27 cellular contexts compared by ENCODE assay signal in the genomic region with DNA sequence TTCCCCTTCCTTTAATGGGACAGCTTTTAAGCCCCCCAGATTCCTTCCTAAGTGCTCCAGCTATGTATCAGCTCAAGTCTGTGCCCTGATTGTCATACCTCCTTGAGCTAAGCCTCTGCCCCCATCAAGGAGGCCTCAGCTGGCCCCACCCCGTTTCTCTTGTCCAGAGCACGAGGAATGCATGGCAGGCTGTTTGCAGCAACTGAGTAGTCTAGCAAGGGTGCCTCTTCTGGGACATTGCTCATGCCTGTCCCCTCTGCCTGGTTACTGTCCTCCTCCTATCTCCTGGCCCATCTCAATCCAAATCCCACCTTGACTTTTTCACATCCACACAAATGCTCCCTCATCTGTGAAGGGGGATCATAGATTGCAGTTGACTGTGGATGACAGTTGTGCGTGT. TPM values are rescaled to one million over a fixed set of nuclear protein-coding genes. Genes with fewer than 3 reads are reported as not detected.
DNase-seq lines count a peak whose midpoint lies in the region; ATAC-seq, FAIRE-seq and TF ChIP-seq lines count a peak whose summit lies in the region.
"Had no signal": no experiment of that assay in that cellular context is flagged by ENCODE, and none has a peak within 500 bp of the region (broad histone marks: within the 10 kb centered on the region; RNA-seq: fewer than 3 reads in every experiment).

No MANE protein-coding gene starts in this region.

- TF ChIP-seq CTCF in HepG2 (CRISPR knock-in tag; IDR thresholded peaks at IDR 0.05) = no peak
- no peak for TF ChIP-seq CTCF in sigmoid colon (IDR thresholded peaks at IDR 0.05)
- TF ChIP-seq CTCF in tibial nerve (IDR thresholded peaks at IDR 0.05) = no peak

- H4K20me1 ChIP-seq in HepG2 (ENCODE audit: insufficient read depth, low read length) = no peaks in the 10 kb centered on the region

- H3K4me3 ChIP-seq in HepG2 (replicated peaks in 1 of 3; ENCODE audit: insufficient read depth in 1 of 3, low read depth in 2 of 3, low read length in 3 of 3) = no peak overlapping the region
- H3K4me3 ChIP-seq in sigmoid colon = no peak overlapping the region
- H3K4me3 ChIP-seq in tibial nerve = no peak overlapping the region
- H3K4me3 ChIP-seq: GM23338, SJCRH30 had no signal

- 17% methylated on average over 3 of the region's 3 CpGs for WGBS in HepG2 (ENCODE audit: low lambda C conversion rate)
- 83% methylated on average over 3 of the region's 3 CpGs for WGBS in sigmoid colon, 2 donors
- WGBS in tibial nerve, 2 donors = 72 to 74% methylated on average over 3 of the region's 3 CpGs

- peaks cover 12 to 39% of the 10 kb centered on the region in 2 donors for H3K27me3 Mint-ChIP-seq in effector memory CD8-positive, alpha-beta T cell
- H3K27me3 Mint-ChIP-seq: IgD-negative memory B cell had no signal

- H3K27me3 ChIP-seq in HepG2 (ENCODE audit: control insufficient read depth in 1 of 2, insufficient read depth in 2 of 2, low read length in 2 of 2) (peaks cover 0 to 3% of the 10 kb centered on the region in 2 experiments; a peak in 1 of 5 replicates), sigmoid colon (no peaks in the 10 kb centered on the region), tibial nerve (no peaks in the 10 kb centered on the region)
- H3K27me3 ChIP-seq: SJCRH30 had no signal

- intact Hi-C loops in HepG2 (cut with micrococcal nuclease; ENCODE audit: unreplicated experiment) = loop anchor here (5.0 kb wide), 1 partner anchor 90 kb away; no protein-coding TSS in a partner anchor
- intact Hi-C loops in sigmoid colon (cut with DNase I) = no loop called here

- H3K4me1 ChIP-seq in HepG2 (ENCODE audit: insufficient read depth, low read length) (peaks cover 31% of the 10 kb centered on the region), sigmoid colon (no peaks in the 10 kb centered on the region), tibial nerve (no peaks in the 10 kb centered on the region)
- H3K4me1 ChIP-seq: SJCRH30 had no signal

- no peak for FAIRE-seq in HepG2 (lab: Jason Lieb, UNC)
- FAIRE-seq: G401.6, RCC 7860 had no signal

- POLR2A ChIA-PET in HepG2 (lab: Yijun Ruan, JAX) = no interaction called here

- no peak for TF ChIP-seq EP300 in HepG2 (IDR thresholded peaks at IDR 0.05; ENCODE audit: low read depth in 2 of 2, low read length in 2 of 2)
- TF ChIP-seq EP300 in HepG2 (CRISPR knock-in tag; IDR thresholded peaks at IDR 0.05; ENCODE audit: borderline replicate concordance) = no peak
- no peak for TF ChIP-seq EP300 in sigmoid colon (IDR thresholded peaks at IDR 0.05)
- no peak for TF ChIP-seq EP300 in tibial nerve (IDR thresholded peaks at IDR 0.05)

- H3K9ac ChIP-seq in HepG2 (ENCODE audit: insufficient read depth, low read depth, low read length) = no peak overlapping the region

- no peaks in the 10 kb centered on the region for H3K4me1 Mint-ChIP-seq in effector memory CD8-positive, alpha-beta T cell (ENCODE audit: low read depth in 2 of 2)
- H3K4me1 Mint-ChIP-seq: IgD-negative memory B cell had no signal

- no peak overlapping the region for H2AFZ ChIP-seq in HepG2 (ENCODE audit: low read length)
- H2AFZ ChIP-seq: GM23338 had no signal

- no peak overlapping the region for H3K27ac ChIP-seq in HepG2 (ENCODE audit: extremely low read length, insufficient read depth, low read length)
- no peak overlapping the region for H3K27ac ChIP-seq in sigmoid colon
- H3K27ac ChIP-seq in tibial nerve = no peak overlapping the region
- H3K27ac ChIP-seq: SJCRH30 had no signal

- peak; percentile 19 for DNase-seq in activated effector memory CD4-positive, alpha-beta T cell treated with anti-CD3 and anti-CD28 coated beads, Interleukin-2, amount 50 U/mL, for 16 hours
- DNase-seq in activated effector memory CD4-positive, alpha-beta T cell treated with Interleukin-2 at 50 U/mL for 16 hours = no peak
- DNase-seq in HepG2 (ENCODE audit: low spot score) (no peak), sigmoid colon (peak; percentile 50), tibial nerve (ENCODE audit: low spot score in 2 of 2) (no peak)
- DNase-seq in effector memory CD8-positive, alpha-beta T cell = no peak
- DNase-seq: 8988T; AML-193; C1 segment of cervical spinal cord; Calu3; CD8-positive, alpha-beta T cell; DMS153; HCEC 1CT; MV-4-11; NCI-H1105 treated with DMSO at 0.1 percent for 48 hours; NCI-H446; NCI-H526; OCI-M1; SJCRH30 had no signal

- TF ChIP-seq RAD21 in HepG2 (CRISPR knock-in tag; IDR thresholded peaks at IDR 0.05) = no peak

- no peaks in the 10 kb centered on the region for H3K36me3 ChIP-seq in HepG2 (replicated peaks in 1 of 2; ENCODE audit: control insufficient read depth in 1 of 2, insufficient read depth in 2 of 2, low read length in 2 of 2)
- no peaks in the 10 kb centered on the region for H3K36me3 ChIP-seq in sigmoid colon
- peaks cover 0 to 5% (median 0%) of the 10 kb centered on the region in 3 donors for H3K36me3 ChIP-seq in tibial nerve
- H3K36me3 ChIP-seq: SJCRH30 had no signal

- CTCF ChIA-PET in HepG2 (lab: Yijun Ruan, JAX; ENCODE audit: low intra/inter-chr PET ratio, low total read pairs) = no interaction called here

- no peak overlapping the region for H3K27ac Mint-ChIP-seq in effector memory CD8-positive, alpha-beta T cell
- H3K27ac Mint-ChIP-seq: CD8-positive, alpha-beta T cell; GM23338; IgD-negative memory B cell had no signal

- H3K9me3 Mint-ChIP-seq in effector memory CD8-positive, alpha-beta T cell = no peaks in the 10 kb centered on the region
- H3K9me3 Mint-ChIP-seq: CD8-positive, alpha-beta T cell; GM23338; IgD-negative memory B cell had no signal

- H3K36me3 Mint-ChIP-seq in effector memory CD8-positive, alpha-beta T cell (ENCODE audit: insufficient read depth) = no peaks in the 10 kb centered on the region
- H3K36me3 Mint-ChIP-seq: CD8-positive, alpha-beta T cell had no signal

- H3K9me3 ChIP-seq in HepG2 (ENCODE audit: low read length) (no peaks in the 10 kb centered on the region), sigmoid colon (no peaks in the 10 kb centered on the region), tibial nerve (no peaks in the 10 kb centered on the region)
- H3K9me3 ChIP-seq: SJCRH30 had no signal

- H3K4me2 ChIP-seq in HepG2 (ENCODE audit: low read depth, low read length) = peak overlapping the region; percentile 38
- H3K4me2 ChIP-seq: GM23338 had no signal

- TF ChIP-seq POLR2A in HepG2 (IDR thresholded peaks at IDR 0.05; ENCODE audit: insufficient read depth in 1 of 2, low read depth in 2 of 2, low read length in 2 of 2) = no peak
- TF ChIP-seq POLR2A in sigmoid colon (IDR thresholded peaks at IDR 0.05) = no peak
- no peak for TF ChIP-seq POLR2A in tibial nerve (IDR thresholded peaks at IDR 0.05)

- no TSS peak for BruUV-seq in HepG2 (replicated peaks; lab: Mats Ljungman, UMichigan)

- ATAC-seq in HepG2 (peak; percentile 43), HG02623 (IDR thresholded peaks at IDR 0.05; ENCODE audit: unreplicated experiment) (no peak), GM21723 (IDR thresholded peaks at IDR 0.05; ENCODE audit: unreplicated experiment) (no peak)
- ATAC-seq in effector memory CD8-positive, alpha-beta T cell (replicated peaks) = no peak
- ATAC-seq: CD8-positive, alpha-beta T cell; GM23338 had no signal

- no peak overlapping the region for H3K4me3 Mint-ChIP-seq in effector memory CD8-positive, alpha-beta T cell
- H3K4me3 Mint-ChIP-seq: CD8-positive, alpha-beta T cell; GM23338 had no signal

- H3K79me2 ChIP-seq in HepG2 (ENCODE audit: insufficient read depth, low read length) = no peaks in the 10 kb centered on the region

- in situ Hi-C loops in HepG2 (cut with HindIII; ENCODE audit: extremely low pct_ligation_motif_present, low pct_unique_long_range_greater_than_20kb) = no loop called here

RNA-seq across cellular contexts. Expression of a gene that starts 27.8 kb away (rescaled TPM):
- 0.73 and 2.2 TPM in 2 replicates for total RNA-seq in HepG2 (2016; rRNA removed; fragmentation: Illumina TruSeq; extraction: Trizol)
- total RNA-seq in HepG2 (2016; cell fraction: cytosol; rRNA removed; fragmentation: Illumina TruSeq; extraction: Trizol; ENCODE audit: low read depth) = 1.3 and 1.8 TPM in 2 replicates
- total RNA-seq in HepG2 (2016; cell fraction: insoluble cytoplasmic fraction; rRNA removed; fragmentation: Illumina TruSeq; extraction: Trizol) = 1.7 and 2.0 TPM in 2 replicates
- total RNA-seq in HepG2 (2016; cell fraction: membrane; rRNA removed; fragmentation: Illumina TruSeq; extraction: Trizol) = 1.8 and 2.3 TPM in 2 replicates
- 1.0 and 1.6 TPM in 2 replicates for total RNA-seq in HepG2 (2016; cell fraction: nucleus; rRNA removed; fragmentation: Illumina TruSeq; extraction: Trizol)
- polyA plus RNA-seq in HepG2 (2011; rRNA removed) = 1.3 and 1.8 TPM in 2 replicates
- polyA plus RNA-seq in HepG2 (2011; cell fraction: cytosol; rRNA removed) = 0.56 and 1.4 TPM in 2 replicates
- 0.87 and 1.0 TPM in 2 replicates for polyA plus RNA-seq in HepG2 (2011; cell fraction: nucleus; rRNA removed)
- polyA plus RNA-seq in HepG2 (2012) = 1.2 and 3.6 TPM in 2 replicates
- 2.8 and 3.3 TPM in 2 replicates for polyA plus RNA-seq in HepG2 (2016; cell fraction: cytosol; fragmentation: Illumina TruSeq; extraction: Trizol; ENCODE audit: low read depth)
- polyA plus RNA-seq in HepG2 (2016; cell fraction: insoluble cytoplasmic fraction; fragmentation: Illumina TruSeq; extraction: Trizol; ENCODE audit: low read depth) = 1.4 and 2.6 TPM in 2 replicates
- polyA plus RNA-seq in HepG2 (2016; cell fraction: membrane; fragmentation: Illumina TruSeq; extraction: Trizol; ENCODE audit: low read depth) = 1.4 and 1.9 TPM in 2 replicates
- 2.5 and 5.7 TPM in 2 replicates for polyA plus RNA-seq in HepG2 (2016; cell fraction: nucleus; fragmentation: Illumina TruSeq; extraction: Trizol; ENCODE audit: insufficient read depth, low read depth)
- 0.50 TPM in 1 of 2 replicates, not detected in the other for polyA minus RNA-seq in HepG2 (2011; rRNA and poly(A)+ RNA removed; ENCODE audit: low replicate concordance)
- 0.26 and 1.3 TPM in 2 replicates for polyA minus RNA-seq in HepG2 (2011; cell fraction: cytosol; rRNA and poly(A)+ RNA removed)
- polyA minus RNA-seq in HepG2 (2011; cell fraction: nucleus; rRNA and poly(A)+ RNA removed) = 0.64 and 1.4 TPM in 2 replicates
- 10 to 100 TPM in 2 of 4 donors, 1 to 10 TPM in 2; 9.1 to 16.8 (median 12.2) TPM for total RNA-seq in sigmoid colon
- 10 to 100 TPM in 2 of 3 donors, 1 to 10 TPM in 1; 8.3 to 22.7 (median 13.2) TPM for polyA plus RNA-seq in sigmoid colon
- total RNA-seq in tibial nerve = 1 to 10 TPM; 4.5 to 9.2 (median 8.9) TPM
- total RNA-seq: Calu3 had no signal

RNA-seq across cellular contexts. Expression of a gene that starts 46.2 kb away (rescaled TPM):
- not detected in 2 replicates for total RNA-seq in HepG2 (2016; rRNA removed; fragmentation: Illumina TruSeq; extraction: Trizol)
- not detected in 2 replicates for total RNA-seq in HepG2 (2016; cell fraction: cytosol; rRNA removed; fragmentation: Illumina TruSeq; extraction: Trizol; ENCODE audit: low read depth)
- not detected in 2 replicates for total RNA-seq in HepG2 (2016; cell fraction: insoluble cytoplasmic fraction; rRNA removed; fragmentation: Illumina TruSeq; extraction: Trizol)
- not detected in 2 replicates for total RNA-seq in HepG2 (2016; cell fraction: membrane; rRNA removed; fragmentation: Illumina TruSeq; extraction: Trizol)
- total RNA-seq in HepG2 (2016; cell fraction: nucleus; rRNA removed; fragmentation: Illumina TruSeq; extraction: Trizol) = not detected in 2 replicates
- not detected in 2 replicates for polyA plus RNA-seq in HepG2 (2011; rRNA removed)
- polyA plus RNA-seq in HepG2 (2011; cell fraction: cytosol; rRNA removed) = not detected in 2 replicates
- polyA plus RNA-seq in HepG2 (2011; cell fraction: nucleus; rRNA removed) = not detected in 2 replicates
- polyA plus RNA-seq in HepG2 (2012) = not detected in 2 replicates
- not detected in 2 replicates for polyA plus RNA-seq in HepG2 (2016; cell fraction: cytosol; fragmentation: Illumina TruSeq; extraction: Trizol; ENCODE audit: low read depth)
- polyA plus RNA-seq in HepG2 (2016; cell fraction: insoluble cytoplasmic fraction; fragmentation: Illumina TruSeq; extraction: Trizol; ENCODE audit: low read depth) = not detected in 2 replicates
- polyA plus RNA-seq in HepG2 (2016; cell fraction: membrane; fragmentation: Illumina TruSeq; extraction: Trizol; ENCODE audit: low read depth) = not detected in 2 replicates
- not detected in 2 replicates for polyA plus RNA-seq in HepG2 (2016; cell fraction: nucleus; fragmentation: Illumina TruSeq; extraction: Trizol; ENCODE audit: insufficient read depth, low read depth)
- polyA minus RNA-seq in HepG2 (2011; rRNA and poly(A)+ RNA removed; ENCODE audit: low replicate concordance) = not detected in 2 replicates
- not detected in 2 replicates for polyA minus RNA-seq in HepG2 (2011; cell fraction: cytosol; rRNA and poly(A)+ RNA removed)
- polyA minus RNA-seq in HepG2 (2011; cell fraction: nucleus; rRNA and poly(A)+ RNA removed) = not detected in 2 replicates
- total RNA-seq in sigmoid colon = not detected
- 100 to 1,000 TPM in 1 of 3 donors, 10 to 100 TPM in 2; 43.2 to 130 (median 97.8) TPM for polyA plus RNA-seq in sigmoid colon
- not detected for total RNA-seq in tibial nerve
- total RNA-seq: Calu3; CD8-positive, alpha-beta T cell; GM23338; M059J; SJCRH30 had no signal
- polyA plus RNA-seq: AG04450, GM23338, IgD-negative memory B cell had no signal

Comparison
In these comparisons a context has a peak if more than half of its experiments do, and no peak if none do; other contexts are left out.
1. DNase-seq: peak in activated effector memory CD4-positive, alpha-beta T cell treated with anti-CD3 and anti-CD28 coated beads, Interleukin-2, amount 50 U/mL, for 16 hours (single experiment) and sigmoid colon (single experiment); none in activated effector memory CD4-positive, alpha-beta T cell treated with Interleukin-2 at 50 U/mL for 16 hours (single experiment), HepG2 (single experiment), tibial nerve (0 of 2) and effector memory CD8-positive, alpha-beta T cell (0 of 3).